Comparison of ENCODE assay signal across 13 cellular contexts in the genomic region with DNA sequence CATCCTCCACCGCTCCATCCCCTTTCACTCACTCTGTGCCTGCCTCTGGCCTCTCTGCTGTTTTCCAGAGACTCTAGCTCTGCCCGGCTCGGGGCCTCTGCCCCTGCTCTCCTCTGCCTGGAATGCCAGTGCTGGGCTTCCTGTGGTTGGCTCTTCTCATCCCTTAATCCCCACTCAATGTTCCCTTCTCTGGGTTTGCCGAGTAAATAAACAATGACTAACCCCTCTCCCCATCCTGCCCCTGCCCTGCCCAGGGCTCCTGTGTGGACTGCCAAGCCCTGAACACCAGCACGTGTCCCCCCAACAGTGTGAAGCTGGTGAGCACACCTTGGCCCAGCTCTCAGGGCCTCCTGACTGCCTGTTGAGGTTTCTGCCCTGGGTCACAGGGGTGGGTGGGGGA. TPM values are rescaled to one million over a fixed set of nuclear protein-coding genes. Genes with fewer than 3 reads are reported as not detected.
DNase-seq lines count a peak whose midpoint lies in the region; ATAC-seq and TF ChIP-seq lines count a peak whose summit lies in the region.
"Had no signal": no experiment of that assay in that cellular context is flagged by ENCODE, and none has a peak within 500 bp of the region (broad histone marks: within the 10 kb centered on the region; RNA-seq: fewer than 3 reads in every experiment).

No MANE protein-coding gene starts in this region.

- H3K4me1 Mint-ChIP-seq in endodermal cell (peaks cover 6% of the 10 kb centered on the region), neural progenitor cell (peaks cover 8% of the 10 kb centered on the region)
- H3K4me1 Mint-ChIP-seq: activated CD4-positive, alpha-beta T cell treated with anti-CD3 and anti-CD28 coated beads, Interleukin-2, amount 10 ng/mL, durations not matched to agents 24 days and 14 days had no signal

- no peaks in the 10 kb centered on the region for H3K27me3 Mint-ChIP-seq in endodermal cell (ENCODE audit: insufficient read depth)
- H3K27me3 Mint-ChIP-seq in neural progenitor cell (ENCODE audit: insufficient read depth, low read depth): peaks cover 2% of the 10 kb centered on the region
- H3K27me3 Mint-ChIP-seq: activated CD4-positive, alpha-beta T cell treated with anti-CD3 and anti-CD28 coated beads, Interleukin-2, amount 10 ng/mL, durations not matched to agents 24 days and 14 days had no signal

- no peak overlapping the region for H3K27ac ChIP-seq in endodermal cell (ENCODE audit: low read depth, low read length)
- H3K27ac ChIP-seq in neural progenitor cell: no peak overlapping the region
- H3K27ac ChIP-seq in tibial artery: no peak overlapping the region
- H3K27ac ChIP-seq: brain microvascular endothelial cell had no signal

- H3K36me3 Mint-ChIP-seq in endodermal cell (ENCODE audit: low read depth) (no peaks in the 10 kb centered on the region), neural progenitor cell (no peaks in the 10 kb centered on the region)

- no peak overlapping the region for H3K4me3 Mint-ChIP-seq in endodermal cell
- H3K4me3 Mint-ChIP-seq in neural progenitor cell: no peak overlapping the region
- H3K4me3 Mint-ChIP-seq: activated CD4-positive, alpha-beta T cell treated with anti-CD3 and anti-CD28 coated beads, Interleukin-2, amount 10 ng/mL, durations not matched to agents 24 days and 14 days had no signal

- H3K9me3 ChIP-seq in endodermal cell (ENCODE audit: control insufficient read depth, low read length): no peaks in the 10 kb centered on the region
- no peaks in the 10 kb centered on the region for H3K9me3 ChIP-seq in neural progenitor cell (ENCODE audit: low read depth)
- H3K9me3 ChIP-seq in tibial artery: no peaks in the 10 kb centered on the region

- no peaks in the 10 kb centered on the region for H3K4me1 ChIP-seq in endodermal cell (ENCODE audit: control insufficient read depth, insufficient read depth, low read length)
- H3K4me1 ChIP-seq in neural progenitor cell: peaks cover 19% of the 10 kb centered on the region
- no peaks in the 10 kb centered on the region for H3K4me1 ChIP-seq in tibial artery

- 68 to 75% methylated on average over 2 to 5 of the region's 5 CpGs for WGBS in endodermal cell (ENCODE audit: insufficient coverage in 1 of 2, insufficient read length in 1 of 2), 2 experiments

- no peak overlapping the region for H3K9ac ChIP-seq in endodermal cell (ENCODE audit: extremely low read depth, low read length, poor library complexity, severe bottlenecking)
- no peak overlapping the region for H3K9ac ChIP-seq in neural progenitor cell

- intact Hi-C loops in tibial artery (cut with DNase I; ENCODE audit: low total_unique reads): no loop called here

- peak overlapping the region; percentile 7 for H3K4me2 ChIP-seq in neural progenitor cell

- H2AFZ ChIP-seq in neural progenitor cell (replicated peaks): no peak overlapping the region

- H3K27me3 ChIP-seq in endodermal cell (ENCODE audit: control insufficient read depth, insufficient read depth, low read length, poor library complexity, severe bottlenecking) (no peaks in the 10 kb centered on the region), neural progenitor cell (no peaks in the 10 kb centered on the region), tibial artery (no peaks in the 10 kb centered on the region)
- H3K27me3 ChIP-seq: brain microvascular endothelial cell had no signal

- no peak overlapping the region for H3K27ac Mint-ChIP-seq in endodermal cell
- H3K27ac Mint-ChIP-seq in neural progenitor cell: peak overlapping the region; percentile 50
- H3K27ac Mint-ChIP-seq: activated CD4-positive, alpha-beta T cell treated with anti-CD3 and anti-CD28 coated beads, Interleukin-2, amount 10 ng/mL, durations not matched to agents 24 days and 14 days had no signal

- TF ChIP-seq CTCF in endodermal cell (conservative IDR thresholded peaks at IDR 0.05) (no peak), neural progenitor cell (IDR thresholded peaks at IDR 0.05) (no peak), omental fat pad (IDR thresholded peaks at IDR 0.05) (no peak), tibial artery (IDR thresholded peaks at IDR 0.05) (no peak)

- H3K79me2 ChIP-seq in neural progenitor cell (ENCODE audit: low read depth): no peaks in the 10 kb centered on the region

- ATAC-seq in omental fat pad (ENCODE audit: low FRiP score): no peak

- H3K36me3 ChIP-seq in endodermal cell (ENCODE audit: control insufficient read depth, insufficient read depth, low read length): no peaks in the 10 kb centered on the region
- H3K36me3 ChIP-seq in neural progenitor cell: no peaks in the 10 kb centered on the region
- H3K36me3 ChIP-seq in tibial artery: peaks cover 0 to 4% (median 0%) of the 10 kb centered on the region in 3 donors
- H3K36me3 ChIP-seq: brain microvascular endothelial cell had no signal

- H3K4me3 ChIP-seq in endodermal cell (ENCODE audit: low read length) (no peak overlapping the region), neural progenitor cell (no peak overlapping the region), tibial artery (no peak overlapping the region)

- no peaks in the 10 kb centered on the region for H4K20me1 ChIP-seq in neural progenitor cell (ENCODE audit: low read depth)

- no peaks in the 10 kb centered on the region for H3F3A ChIP-seq in neural progenitor cell (ENCODE audit: low read depth)

- peak; percentile 75 for DNase-seq in EL
- peak; percentile 9 for DNase-seq in NCI-H226
- DNase-seq in endodermal cell: peak; percentile 65
- peak; percentile 66 for DNase-seq in neural progenitor cell (ENCODE audit: low spot score)
- DNase-seq in omental fat pad (ENCODE audit: low spot score): no peak
- DNase-seq in NCI-H146 treated with DMSO at 0.1 percent for 48 hours (lab: John Stamatoyannopoulos, UW; ENCODE audit: unreplicated experiment): no peak
- DNase-seq in midbrain (lab: John Stamatoyannopoulos, UW): no peak
- DNase-seq in tibial artery: no peak
- DNase-seq: activated CD4-positive, alpha-beta T cell treated with anti-CD3 and anti-CD28 coated beads, Interleukin-2, amount 10 ng/mL, durations not matched to agents 24 days and 14 days; brain microvascular endothelial cell; NCI-H1436; NCI-H748 treated with DMSO at 0.1 percent for 48 hours; substantia nigra had no signal

- H3K9me3 Mint-ChIP-seq in endodermal cell (no peaks in the 10 kb centered on the region), neural progenitor cell (no peaks in the 10 kb centered on the region)
- H3K9me3 Mint-ChIP-seq: activated CD4-positive, alpha-beta T cell treated with anti-CD3 and anti-CD28 coated beads, Interleukin-2, amount 10 ng/mL, durations not matched to agents 24 days and 14 days had no signal

RNA-seq across cellular contexts. Expression of a gene that starts 12.2 kb away (rescaled TPM):
- total RNA-seq in endodermal cell (under 1 TPM; 0.24 to 0.55 TPM), neural progenitor cell (ENCODE audit: low replicate concordance) (0.06 TPM in 1 of 2 replicates, not detected in the other), omental fat pad (100 to 1,000 TPM; 231 to 610 (median 304) TPM)
- polyA plus RNA-seq in endodermal cell (2013, experiment 1 of 2): 0.21 TPM
- 0.04 TPM for polyA plus RNA-seq in endodermal cell (2013, experiment 2 of 2)

RNA-seq across cellular contexts. Expression of a gene that starts 26.3 kb away (rescaled TPM):
- 100 to 1,000 TPM; 288 to 341 TPM for total RNA-seq in endodermal cell
- polyA plus RNA-seq in endodermal cell (2013, experiment 1 of 2): 361 TPM
- polyA plus RNA-seq in endodermal cell (2013, experiment 2 of 2): 348 TPM
- 210 and 364 TPM in 2 replicates for total RNA-seq in neural progenitor cell (ENCODE audit: low replicate concordance)
- 10 to 100 TPM; 18.3 to 50.3 (median 39.5) TPM for total RNA-seq in omental fat pad

RNA-seq across cellular contexts. Expression of a gene that starts 29.0 kb away (rescaled TPM):
- total RNA-seq in endodermal cell (10 to 100 TPM; 28.1 to 34.1 TPM), neural progenitor cell (ENCODE audit: low replicate concordance) (2.0 and 2.4 TPM in 2 replicates), omental fat pad (10 to 100 TPM in 2 of 4 donors, 1 to 10 TPM in 2; 3.2 to 27.9 (median 13.8) TPM)
- 36.0 TPM for polyA plus RNA-seq in endodermal cell (2013, experiment 1 of 2)
- 36.8 TPM for polyA plus RNA-seq in endodermal cell (2013, experiment 2 of 2)

RNA-seq across cellular contexts. Expression of a gene that starts 52.0 kb away (rescaled TPM):
- total RNA-seq in endodermal cell (100 to 1,000 TPM; 151 to 156 TPM), neural progenitor cell (ENCODE audit: low replicate concordance) (80.5 and 146 TPM in 2 replicates), omental fat pad (10 to 100 TPM; 59.8 to 82.3 (median 68.5) TPM)
- polyA plus RNA-seq in endodermal cell (2013, experiment 1 of 2): 124 TPM
- 99.4 TPM for polyA plus RNA-seq in endodermal cell (2013, experiment 2 of 2)

RNA-seq across cellular contexts. Expression of a gene that starts 53.5 kb away (rescaled TPM):
- total RNA-seq in endodermal cell: 10 to 100 TPM; 44.8 to 64.6 TPM
- 30.4 TPM for polyA plus RNA-seq in endodermal cell (2013, experiment 1 of 2)
- 36.1 TPM for polyA plus RNA-seq in endodermal cell (2013, experiment 2 of 2)
- total RNA-seq in neural progenitor cell (ENCODE audit: low replicate concordance): 0.67 and 5.8 TPM in 2 replicates
- total RNA-seq in omental fat pad: 1 to 10 TPM in 2 of 4 donors, not detected in 2; 2.4 to 2.5 TPM

Comparison
In these comparisons a context has a peak if more than half of its experiments do, and no peak if none do; other contexts are left out.
1. DNase-seq: peak in EL (single experiment), NCI-H226 (single experiment), endodermal cell (single experiment) and neural progenitor cell (single experiment); none in omental fat pad (single experiment), NCI-H146 treated with DMSO at 0.1 percent for 48 hours (single experiment), midbrain (single experiment) and tibial artery (0 of 2).
2. RNA of a gene that starts 12.2 kb away (total RNA-seq): 231 to 610 TPM in omental fat pad; 0.24 to 0.55 TPM in endodermal cell and 0.06 TPM in neural progenitor cell; every median in the first group is over 100 times any median in the second.